ENCODE assay signal across 8 cellular contexts in the genomic region with DNA sequence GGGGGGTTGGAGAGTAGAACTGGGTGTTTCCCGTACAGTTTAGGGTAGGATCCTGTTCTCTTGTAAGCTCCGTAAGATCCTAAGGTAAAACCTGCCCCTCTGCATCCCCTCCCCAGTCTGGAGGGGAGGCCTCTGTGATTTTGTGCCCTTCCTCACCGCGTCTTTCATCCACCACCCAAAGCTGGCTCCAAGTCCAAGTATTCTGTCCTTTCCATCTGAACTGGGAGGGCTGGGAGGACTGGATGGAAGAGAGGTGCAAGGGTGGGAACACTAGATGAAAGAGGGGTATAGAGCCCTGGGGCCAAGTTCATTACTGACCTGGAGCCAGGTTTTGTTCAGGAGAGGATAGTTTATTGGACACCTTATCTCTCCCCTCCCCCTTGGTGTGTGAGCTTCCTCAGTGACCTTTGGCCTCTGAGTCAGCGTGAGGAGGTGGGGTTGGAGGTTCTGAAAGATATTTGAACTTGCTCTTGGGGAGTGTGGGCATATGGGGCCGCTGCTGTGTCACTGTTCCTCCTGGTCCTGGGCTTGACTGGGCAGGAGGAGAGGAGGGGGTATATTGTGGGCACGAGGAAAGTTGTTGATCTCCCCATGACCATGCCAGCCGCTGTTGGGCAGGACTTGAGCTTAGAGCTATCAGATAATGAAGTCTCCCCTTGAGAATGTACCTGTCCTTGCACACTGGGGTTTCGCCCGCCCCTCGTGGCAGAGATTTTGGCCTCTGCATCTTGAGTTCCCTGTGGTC. TPM values are rescaled to one million over a fixed set of nuclear protein-coding genes. Genes with fewer than 3 reads are reported as not detected.
A peak's percentile ranks its signal among the peaks of the same experiment; 100 is the strongest.
DNase-seq lines count a peak whose midpoint lies in the region; ATAC-seq and TF ChIP-seq lines count a peak whose summit lies in the region.

No MANE protein-coding gene starts in this region.

- no peak overlapping the region for H2AFZ ChIP-seq in SK-N-SH (ENCODE audit: low read depth)

- H3K9me2 ChIP-seq in SK-N-SH = no peaks in the 10 kb centered on the region

- peak overlapping the region; percentile 99 for H3K4me3 Mint-ChIP-seq in activated naive CD4-positive, alpha-beta T cell treated with anti-CD3 and anti-CD28 coated beads, Interleukin-2, amount 50 U/mL, for 24 hours

- DNase-seq in SK-N-SH (no peak), RWPE2 (ENCODE audit: low spot score) (peak; percentile 86), left cardiac atrium (peak; percentile 77), retina (peak; percentile 39), middle frontal gyrus (ENCODE audit: extremely low spot score, low spot score) (no peak)

- no peaks in the 10 kb centered on the region for H3K27me3 ChIP-seq in SK-N-SH (ENCODE audit: insufficient read depth)
- H3K27me3 ChIP-seq in RWPE2 (ENCODE audit: insufficient read depth, poor library complexity, severe bottlenecking) = no peaks in the 10 kb centered on the region

- intact Hi-C loops in left cardiac atrium (cut with DNase I) = loop anchor here in 1 of 2 donors (5.0 kb wide), 1 partner anchor 36 kb away; no protein-coding TSS in a partner anchor

- WGBS in SK-N-SH (ENCODE audit: low lambda C conversion rate) = 25% methylated on average over 11 of the region's 11 CpGs

- peak overlapping the region; percentile 96 for H3K9ac ChIP-seq in SK-N-SH

- H4K20me1 ChIP-seq in SK-N-SH (ENCODE audit: insufficient read depth) = peaks cover 52% of the 10 kb centered on the region

- CTCF ChIA-PET in SK-N-SH (lab: Yijun Ruan, JAX) = interaction anchor here (0.6 to 2.9 kb wide), 6 partner anchors 10 to 282 kb away, joined by 3 to 16 read pairs (median 4); no protein-coding TSS in a partner anchor

- peaks cover 65% of the 10 kb centered on the region for H3K79me2 ChIP-seq in SK-N-SH (ENCODE audit: insufficient read depth)

- H3K4me2 ChIP-seq in SK-N-SH = peak overlapping the region; percentile 95

- H3K4me3 ChIP-seq in SK-N-SH (ENCODE audit: low read depth in 2 of 2, low read length in 1 of 2) (peak overlapping the region; percentile 94 to 97), RWPE2 (ENCODE audit: severe bottlenecking) (peak overlapping the region; percentile 95)

- H3K36me3 ChIP-seq in SK-N-SH (replicated peaks in 1 of 2; ENCODE audit: control insufficient read depth in 1 of 2, insufficient read depth in 2 of 2, low read length in 1 of 2) = peaks cover 6 to 14% of the 10 kb centered on the region in 2 experiments
- peaks cover 20% of the 10 kb centered on the region for H3K36me3 ChIP-seq in RWPE2 (ENCODE audit: low read depth)

- peaks cover 2% of the 10 kb centered on the region for H3K36me3 Mint-ChIP-seq in activated naive CD4-positive, alpha-beta T cell treated with anti-CD3 and anti-CD28 coated beads, Interleukin-2, amount 50 U/mL, for 24 hours

- peaks cover 67% of the 10 kb centered on the region for H3K4me1 Mint-ChIP-seq in activated naive CD4-positive, alpha-beta T cell treated with anti-CD3 and anti-CD28 coated beads, Interleukin-2, amount 50 U/mL, for 24 hours

- H3K9me3 ChIP-seq in SK-N-SH (no peaks in the 10 kb centered on the region), RWPE2 (ENCODE audit: severe bottlenecking) (no peaks in the 10 kb centered on the region)

- H3F3A ChIP-seq in SK-N-SH (replicated peaks; ENCODE audit: insufficient read depth) = peaks cover 23% of the 10 kb centered on the region

- H3K27me3 Mint-ChIP-seq in activated naive CD4-positive, alpha-beta T cell treated with anti-CD3 and anti-CD28 coated beads, Interleukin-2, amount 50 U/mL, for 24 hours = no peaks in the 10 kb centered on the region

- TF ChIP-seq EP300 in SK-N-SH (IDR thresholded peaks at IDR 0.05; ENCODE audit: borderline replicate concordance in 1 of 2, low read depth in 1 of 2, low read length in 1 of 2) = no peak

- TF ChIP-seq CTCF in SK-N-SH (IDR thresholded peaks at IDR 0.05) (no peak; the same call in 1 of the 2 replicates), RWPE2 (IDR thresholded peaks at IDR 0.05; ENCODE audit: poor library complexity, severe bottlenecking) (peak; percentile 43)

- POLR2A ChIA-PET in SK-N-SH (lab: Yijun Ruan, JAX) = interaction anchor here (0.7 to 3.8 kb wide), 6 partner anchors 14 to 53 kb away, joined by 3 to 41 read pairs (median 4); a partner anchor contains a TSS

- no peak for TF ChIP-seq RAD21 in SK-N-SH (IDR thresholded peaks at IDR 0.05; ENCODE audit: low read length)

- H3K4me1 ChIP-seq in SK-N-SH (ENCODE audit: control insufficient read depth in 1 of 2, insufficient read depth in 2 of 2, low read depth in 1 of 2, low read length in 1 of 2) (peaks cover 27 to 43% of the 10 kb centered on the region in 2 experiments; a peak in 3 of 4 replicates), RWPE2 (ENCODE audit: insufficient read depth, poor library complexity, severe bottlenecking) (peaks cover 39% of the 10 kb centered on the region)

- H3K27ac ChIP-seq in SK-N-SH (ENCODE audit: low read depth in 2 of 2, low read length in 1 of 2) = peak overlapping the region; percentile 89 to 96
- peak overlapping the region; percentile 98 for H3K27ac ChIP-seq in RWPE2 (ENCODE audit: poor library complexity, severe bottlenecking)

- no peaks in the 10 kb centered on the region for H3K9me3 Mint-ChIP-seq in activated naive CD4-positive, alpha-beta T cell treated with anti-CD3 and anti-CD28 coated beads, Interleukin-2, amount 50 U/mL, for 24 hours

- peak overlapping the region; percentile 96 for H3K27ac Mint-ChIP-seq in activated naive CD4-positive, alpha-beta T cell treated with anti-CD3 and anti-CD28 coated beads, Interleukin-2, amount 50 U/mL, for 24 hours

- ATAC-seq in SK-N-SH treated with all-trans-retinoic acid at 6 μM for 48 hours (no peak), RWPE2 (ENCODE audit: low read depth) (peak; percentile 28), left cardiac atrium (peak in 1 of 2 donors; percentile 20), HG02623 (IDR thresholded peaks at IDR 0.05; ENCODE audit: unreplicated experiment) (no peak)

TF ChIP-seq in SK-N-SH, 30 proteins besides CTCF, POLR2A, EP300 and RAD21:
- TF ChIP-seq FOSL2 (IDR thresholded peaks at IDR 0.05; ENCODE audit: borderline replicate concordance, low read depth) (peak; percentile 71), NFIC (IDR thresholded peaks at IDR 0.05; ENCODE audit: borderline replicate concordance) (no peak), JUND (IDR thresholded peaks at IDR 0.05) (peak; percentile 72), RXRA (IDR thresholded peaks at IDR 0.05; ENCODE audit: borderline replicate concordance, low read depth) (peak; percentile 58; the same call in 1 of the 2 replicates)
TF ChIP-seq in SK-N-SH: peak in this region for 3.

TF ChIP-seq in SK-N-SH treated with all-trans-retinoic acid at 6 μM for 48 hours, 23 proteins besides CTCF, POLR2A, EP300 and RAD21:
- TF ChIP-seq GLIS3 (CRISPR knock-in tag; IDR thresholded peaks at IDR 0.05) = no peak
- TF ChIP-seq PPARA (CRISPR knock-in tag; IDR thresholded peaks at IDR 0.05; ENCODE audit: borderline replicate concordance) = no peak

RNA-seq across cellular contexts. Expression of a gene that starts 1.6 kb away (rescaled TPM):
- polyA plus RNA-seq in SK-N-SH (2012; rRNA removed) = 79.7 and 102 TPM in 2 replicates
- 59.0 and 70.3 TPM in 2 replicates for polyA plus RNA-seq in SK-N-SH (2012; cell fraction: cytosol; rRNA removed)
- 88.9 and 142 TPM in 2 replicates for polyA plus RNA-seq in SK-N-SH (2012; cell fraction: nucleus; rRNA removed)
- total RNA-seq in left cardiac atrium = 10 to 100 TPM; 51.8 to 55.0 TPM

RNA-seq across cellular contexts. Expression of a gene that starts 17.9 kb away (rescaled TPM):
- 2,658 and 2,763 TPM in 2 replicates for polyA plus RNA-seq in SK-N-SH (2012; rRNA removed)
- polyA plus RNA-seq in SK-N-SH (2012; cell fraction: cytosol; rRNA removed) = 3,488 and 4,696 TPM in 2 replicates
- 540 and 582 TPM in 2 replicates for polyA plus RNA-seq in SK-N-SH (2012; cell fraction: nucleus; rRNA removed)
- total RNA-seq in left cardiac atrium = 100 to 1,000 TPM; 892 to 925 TPM

RNA-seq across cellular contexts. Expression of a gene that starts 46.3 kb away (rescaled TPM):
- 15.6 and 21.2 TPM in 2 replicates for polyA plus RNA-seq in SK-N-SH (2012; rRNA removed)
- 12.0 and 12.4 TPM in 2 replicates for polyA plus RNA-seq in SK-N-SH (2012; cell fraction: cytosol; rRNA removed)
- 63.5 and 64.6 TPM in 2 replicates for polyA plus RNA-seq in SK-N-SH (2012; cell fraction: nucleus; rRNA removed)
- 10 to 100 TPM in 1 of 2 donors, 1 to 10 TPM in 1; 8.5 to 12.1 TPM for total RNA-seq in left cardiac atrium

Comparison
In these comparisons a context has a peak if more than half of its experiments do, and no peak if none do; other contexts are left out.
1. DNase-seq: peak in RWPE2 (single experiment), left cardiac atrium (single experiment) and retina (single experiment); none in SK-N-SH (single experiment) and middle frontal gyrus (single experiment).